Comparison of ENCODE assay signal across 1 cellular context in the genomic region with DNA sequence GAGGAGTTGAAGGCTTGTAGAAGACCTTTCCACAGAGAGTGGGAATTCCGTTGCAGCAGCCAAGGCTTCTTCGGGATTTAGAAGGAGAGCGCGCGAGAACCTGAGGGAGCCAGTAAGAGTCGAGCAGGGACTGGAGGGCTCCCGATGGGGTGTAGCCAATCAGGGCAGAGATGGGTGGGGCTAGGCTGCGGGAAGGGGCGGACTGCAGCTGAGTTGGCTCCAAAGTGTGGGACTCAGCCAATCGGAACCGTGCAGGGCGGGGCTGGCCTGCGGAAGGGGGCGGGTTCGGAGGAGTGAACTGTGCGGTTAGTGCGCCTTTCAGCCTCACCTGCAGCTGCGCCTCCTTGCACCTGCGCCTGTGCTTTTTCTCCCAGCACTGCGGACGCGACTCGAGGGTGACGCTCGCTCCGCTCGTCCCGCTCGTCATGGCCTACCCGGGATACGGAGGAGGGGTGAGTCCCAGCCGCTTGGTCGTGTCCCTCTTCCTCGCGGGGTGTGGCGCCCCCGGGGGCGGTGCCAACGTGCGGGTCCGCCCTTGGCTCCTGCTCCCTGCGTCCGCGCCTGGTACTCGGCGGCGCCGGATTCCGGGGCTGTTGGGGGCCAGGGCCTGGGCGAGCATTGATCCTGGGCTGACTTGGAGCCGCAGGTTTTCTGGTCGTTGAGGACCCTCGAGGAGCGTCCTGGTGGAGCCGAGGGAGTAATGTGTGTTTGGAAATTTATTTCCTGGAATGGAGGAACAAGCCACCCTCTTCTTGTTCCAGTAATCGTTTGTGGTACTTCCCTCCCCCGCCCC.
TF ChIP-seq lines count a peak whose summit lies in the region.

A gene with protein sequence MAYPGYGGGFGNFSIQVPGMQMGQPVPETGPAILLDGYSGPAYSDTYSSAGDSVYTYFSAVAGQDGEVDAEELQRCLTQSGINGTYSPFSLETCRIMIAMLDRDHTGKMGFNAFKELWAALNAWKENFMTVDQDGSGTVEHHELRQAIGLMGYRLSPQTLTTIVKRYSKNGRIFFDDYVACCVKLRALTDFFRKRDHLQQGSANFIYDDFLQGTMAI (plus strand): TSS at position 309 of the 793 bp plus-strand sequence. CDS start 117 bp downstream, at position 426.

TF ChIP-seq in WTC11, 78 proteins besides CTCF, POLR2A, EP300 and RAD21 (continued from another document):
- TF ChIP-seq, protein P1, sequence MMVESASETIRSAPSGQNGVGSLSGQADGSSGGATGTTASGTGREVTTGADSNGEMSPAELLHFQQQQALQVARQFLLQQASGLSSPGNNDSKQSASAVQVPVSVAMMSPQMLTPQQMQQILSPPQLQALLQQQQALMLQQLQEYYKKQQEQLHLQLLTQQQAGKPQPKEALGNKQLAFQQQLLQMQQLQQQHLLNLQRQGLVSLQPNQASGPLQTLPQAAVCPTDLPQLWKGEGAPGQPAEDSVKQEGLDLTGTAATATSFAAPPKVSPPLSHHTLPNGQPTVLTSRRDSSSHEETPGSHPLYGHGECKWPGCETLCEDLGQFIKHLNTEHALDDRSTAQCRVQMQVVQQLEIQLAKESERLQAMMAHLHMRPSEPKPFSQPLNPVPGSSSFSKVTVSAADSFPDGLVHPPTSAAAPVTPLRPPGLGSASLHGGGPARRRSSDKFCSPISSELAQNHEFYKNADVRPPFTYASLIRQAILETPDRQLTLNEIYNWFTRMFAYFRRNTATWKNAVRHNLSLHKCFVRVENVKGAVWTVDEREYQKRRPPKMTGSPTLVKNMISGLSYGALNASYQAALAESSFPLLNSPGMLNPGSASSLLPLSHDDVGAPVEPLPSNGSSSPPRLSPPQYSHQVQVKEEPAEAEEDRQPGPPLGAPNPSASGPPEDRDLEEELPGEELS (CRISPR knock-in tag; IDR thresholded peaks at IDR 0.05): no peak; the same call in 1 of the 2 replicates
- TF ChIP-seq ELF4 (CRISPR knock-in tag; IDR thresholded peaks at IDR 0.05; ENCODE audit: low read depth): no peak
- TF ChIP-seq, protein P2, sequence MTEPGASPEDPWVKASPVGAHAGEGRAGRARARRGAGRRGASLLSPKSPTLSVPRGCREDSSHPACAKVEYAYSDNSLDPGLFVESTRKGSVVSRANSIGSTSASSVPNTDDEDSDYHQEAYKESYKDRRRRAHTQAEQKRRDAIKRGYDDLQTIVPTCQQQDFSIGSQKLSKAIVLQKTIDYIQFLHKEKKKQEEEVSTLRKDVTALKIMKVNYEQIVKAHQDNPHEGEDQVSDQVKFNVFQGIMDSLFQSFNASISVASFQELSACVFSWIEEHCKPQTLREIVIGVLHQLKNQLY (CRISPR knock-in tag; IDR thresholded peaks at IDR 0.05): no peak
- no peak for TF ChIP-seq FOXJ3 (CRISPR knock-in tag; IDR thresholded peaks at IDR 0.05; ENCODE audit: borderline replicate concordance)
- TF ChIP-seq RORB (CRISPR knock-in tag; IDR thresholded peaks at IDR 0.05): no peak
- peak; percentile 87; the same call in 1 of the 2 replicates for TF ChIP-seq ZBTB21 (CRISPR knock-in tag; IDR thresholded peaks at IDR 0.05; ENCODE audit: borderline replicate concordance)
- TF ChIP-seq, protein P3, sequence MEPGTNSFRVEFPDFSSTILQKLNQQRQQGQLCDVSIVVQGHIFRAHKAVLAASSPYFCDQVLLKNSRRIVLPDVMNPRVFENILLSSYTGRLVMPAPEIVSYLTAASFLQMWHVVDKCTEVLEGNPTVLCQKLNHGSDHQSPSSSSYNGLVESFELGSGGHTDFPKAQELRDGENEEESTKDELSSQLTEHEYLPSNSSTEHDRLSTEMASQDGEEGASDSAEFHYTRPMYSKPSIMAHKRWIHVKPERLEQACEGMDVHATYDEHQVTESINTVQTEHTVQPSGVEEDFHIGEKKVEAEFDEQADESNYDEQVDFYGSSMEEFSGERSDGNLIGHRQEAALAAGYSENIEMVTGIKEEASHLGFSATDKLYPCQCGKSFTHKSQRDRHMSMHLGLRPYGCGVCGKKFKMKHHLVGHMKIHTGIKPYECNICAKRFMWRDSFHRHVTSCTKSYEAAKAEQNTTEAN (CRISPR knock-in tag; IDR thresholded peaks at IDR 0.05): no peak
- TF ChIP-seq, protein P4, sequence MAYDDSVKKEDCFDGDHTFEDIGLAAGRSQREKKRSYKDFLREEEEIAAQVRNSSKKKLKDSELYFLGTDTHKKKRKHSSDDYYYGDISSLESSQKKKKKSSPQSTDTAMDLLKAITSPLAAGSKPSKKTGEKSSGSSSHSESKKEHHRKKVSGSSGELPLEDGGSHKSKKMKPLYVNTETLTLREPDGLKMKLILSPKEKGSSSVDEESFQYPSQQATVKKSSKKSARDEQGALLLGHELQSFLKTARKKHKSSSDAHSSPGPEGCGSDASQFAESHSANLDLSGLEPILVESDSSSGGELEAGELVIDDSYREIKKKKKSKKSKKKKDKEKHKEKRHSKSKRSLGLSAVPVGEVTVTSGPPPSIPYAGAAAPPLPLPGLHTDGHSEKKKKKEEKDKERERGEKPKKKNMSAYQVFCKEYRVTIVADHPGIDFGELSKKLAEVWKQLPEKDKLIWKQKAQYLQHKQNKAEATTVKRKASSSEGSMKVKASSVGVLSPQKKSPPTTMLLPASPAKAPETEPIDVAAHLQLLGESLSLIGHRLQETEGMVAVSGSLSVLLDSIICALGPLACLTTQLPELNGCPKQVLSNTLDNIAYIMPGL (CRISPR knock-in tag; IDR thresholded peaks at IDR 0.05): peak; percentile 62; the same call in 1 of the 2 replicates
- TF ChIP-seq ETV6 (CRISPR knock-in tag; IDR thresholded peaks at IDR 0.05): peak; percentile 61; the same call in 1 of the 2 replicates
